Comparison of ENCODE assay signal across 19 cellular contexts in the genomic region with DNA sequence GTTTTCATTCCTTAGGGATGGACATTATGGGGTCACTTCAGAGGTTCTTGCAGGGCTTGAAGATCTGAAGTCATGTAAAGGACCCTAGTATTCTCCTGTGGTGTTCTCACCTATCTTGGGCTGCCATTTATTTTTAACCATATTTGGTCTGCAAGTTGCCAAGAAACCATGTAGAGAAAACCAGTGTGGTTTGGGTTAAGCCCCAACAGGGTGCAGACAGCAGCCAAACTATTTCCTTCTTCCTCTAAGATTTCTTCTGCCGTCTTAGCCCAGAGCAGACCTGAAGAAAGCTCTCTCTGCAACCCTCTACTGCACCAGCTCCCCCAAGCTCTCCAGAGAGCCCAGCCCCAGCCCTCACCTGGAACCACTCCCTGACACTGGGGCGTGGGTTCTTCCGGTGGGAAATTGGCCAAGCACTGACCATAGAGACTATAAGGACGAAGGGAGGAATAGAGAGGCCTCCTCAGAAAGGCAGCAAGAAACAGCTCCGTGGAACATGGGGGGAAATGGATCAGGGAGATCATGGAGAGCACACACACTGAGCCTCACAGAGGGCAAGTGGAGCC.
DNase-seq lines count a peak whose midpoint lies in the region; ATAC-seq, FAIRE-seq and TF ChIP-seq lines count a peak whose summit lies in the region.
"Had no signal": no experiment of that assay in that cellular context is flagged by ENCODE, and none has a peak within 500 bp of the region (broad histone marks: within the 10 kb centered on the region; RNA-seq: fewer than 3 reads in every experiment).

No MANE protein-coding gene starts in this region.

- TF ChIP-seq CTCF in activated CD8-positive, alpha-beta T cell treated with anti-CD3 and anti-CD28 coated beads for 36 hours (IDR thresholded peaks at IDR 0.05), result no peak
- TF ChIP-seq CTCF in coronary artery (IDR thresholded peaks at IDR 0.05), result no peak

- POLR2A ChIA-PET in activated CD8-positive, alpha-beta T cell treated with anti-CD3 and anti-CD28 coated beads for 36 hours (lab: Charles Lee), result interaction anchor here (0.7 to 2.7 kb wide), 4 partner anchors 10 to 167 kb away, joined by 3 to 9 read pairs (median 4); no protein-coding TSS in a partner anchor

- peak overlapping the region; percentile 16 for H3K4me3 Mint-ChIP-seq in activated CD8-positive, alpha-beta memory T cell treated with anti-CD3 and anti-CD28 coated beads, Interleukin-2, amount 10 ng/mL, durations not matched to agents 7 days and 5 days
- no peak overlapping the region for H3K4me3 Mint-ChIP-seq in activated CD8-positive, alpha-beta T cell treated with anti-CD3 and anti-CD28 coated beads for 36 hours
- H3K4me3 Mint-ChIP-seq: WTC11 had no signal

- intact Hi-C loops in activated CD8-positive, alpha-beta T cell treated with anti-CD3 and anti-CD28 coated beads for 36 hours (cut with micrococcal nuclease), result loop anchor here (5.0 kb wide), 1 partner anchor 63 kb away; no protein-coding TSS in a partner anchor
- intact Hi-C loops in head of caudate nucleus (cut with DNase I), result no loop called here

- H3K27me3 Mint-ChIP-seq in activated CD8-positive, alpha-beta memory T cell treated with anti-CD3 and anti-CD28 coated beads, Interleukin-2, amount 10 ng/mL, durations not matched to agents 7 days and 5 days, result peaks cover 29% of the 10 kb centered on the region
- no peaks in the 10 kb centered on the region for H3K27me3 Mint-ChIP-seq in activated CD8-positive, alpha-beta T cell treated with anti-CD3 and anti-CD28 coated beads for 36 hours

- peaks cover 72% of the 10 kb centered on the region for H3K4me1 Mint-ChIP-seq in activated CD8-positive, alpha-beta memory T cell treated with anti-CD3 and anti-CD28 coated beads, Interleukin-2, amount 10 ng/mL, durations not matched to agents 7 days and 5 days
- H3K4me1 Mint-ChIP-seq in activated CD8-positive, alpha-beta T cell treated with anti-CD3 and anti-CD28 coated beads for 36 hours (ENCODE audit: low read depth), result peaks cover 74% of the 10 kb centered on the region

- CTCF ChIA-PET in activated CD8-positive, alpha-beta memory T cell treated with anti-CD3 and anti-CD28 coated beads, Interleukin-2, amount 10 ng/mL, durations not matched to agents 7 days and 5 days (lab: Charles Lee), result interaction anchor here (0.7 to 8.9 kb wide), 9 partner anchors 20 to 248 kb away, joined by 3 to 114 read pairs (median 7); a partner anchor contains a TSS
- CTCF ChIA-PET in activated CD8-positive, alpha-beta T cell treated with anti-CD3 and anti-CD28 coated beads for 36 hours (lab: Charles Lee), result interaction anchor here (0.8 to 4.4 kb wide), 3 partner anchors 58 to 247 kb away, joined by 3 to 23 read pairs (median 11); no protein-coding TSS in a partner anchor

- no peaks in the 10 kb centered on the region for H3K27me3 ChIP-seq in small intestine (ENCODE audit: control insufficient read depth in 2 of 2, insufficient read depth in 2 of 2, low read length in 2 of 2)
- H3K27me3 ChIP-seq: ascending aorta, upper lobe of left lung had no signal

- H3K27ac ChIP-seq in small intestine (ENCODE audit: low read depth in 1 of 2, low read length in 1 of 2) (no peak overlapping the region), coronary artery (no peak overlapping the region)
- H3K27ac ChIP-seq: ascending aorta, gastrocnemius medialis, upper lobe of left lung had no signal

- 56 to 76% (median 70%) methylated on average over 5 of the region's 5 CpGs for WGBS in small intestine, 3 donors

- peaks cover 18% of the 10 kb centered on the region for H3K36me3 Mint-ChIP-seq in activated CD8-positive, alpha-beta memory T cell treated with anti-CD3 and anti-CD28 coated beads, Interleukin-2, amount 10 ng/mL, durations not matched to agents 7 days and 5 days
- H3K36me3 Mint-ChIP-seq in activated CD8-positive, alpha-beta T cell treated with anti-CD3 and anti-CD28 coated beads for 36 hours (ENCODE audit: low read depth), result peaks cover 13% of the 10 kb centered on the region
- H3K36me3 Mint-ChIP-seq: WTC11 had no signal

- H3K27ac Mint-ChIP-seq in activated CD8-positive, alpha-beta memory T cell treated with anti-CD3 and anti-CD28 coated beads, Interleukin-2, amount 10 ng/mL, durations not matched to agents 7 days and 5 days, result peak overlapping the region; percentile 85
- H3K27ac Mint-ChIP-seq in activated CD8-positive, alpha-beta T cell treated with anti-CD3 and anti-CD28 coated beads for 36 hours, result peak overlapping the region; percentile 73
- H3K27ac Mint-ChIP-seq: WTC11 had no signal

- no peaks in the 10 kb centered on the region for H3K9me3 ChIP-seq in small intestine (ENCODE audit: control insufficient read depth, low read depth)
- H3K9me3 ChIP-seq: ascending aorta, gastrocnemius medialis, upper lobe of left lung had no signal

- no peaks in the 10 kb centered on the region for H3K4me1 ChIP-seq in small intestine (ENCODE audit: control insufficient read depth in 2 of 2, insufficient read depth in 1 of 2, low read depth in 1 of 2, low read length in 1 of 2)
- H3K4me1 ChIP-seq: ascending aorta, gastrocnemius medialis had no signal

- H3K4me3 ChIP-seq in small intestine (ENCODE audit: low read depth in 1 of 2, low read length in 2 of 2), result no peak overlapping the region
- no peak overlapping the region for H3K4me3 ChIP-seq in coronary artery
- H3K4me3 ChIP-seq: ascending aorta, gastrocnemius medialis, skin epidermis, upper lobe of left lung had no signal

- FAIRE-seq in small intestine (lab: Jason Lieb, UNC), result no peak
- FAIRE-seq: colon had no signal

- ATAC-seq in activated CD8-positive, alpha-beta memory T cell treated with anti-CD3 and anti-CD28 coated beads, Interleukin-2, amount 10 ng/mL, durations not matched to agents 7 days and 5 days, result peak; percentile 48
- ATAC-seq in activated CD8-positive, alpha-beta T cell treated with anti-CD3 and anti-CD28 coated beads for 36 hours, result peak; percentile 8
- ATAC-seq in GM18519 (IDR thresholded peaks at IDR 0.05; ENCODE audit: low FRiP score, unreplicated experiment), result no peak
- ATAC-seq: gastrocnemius medialis, WTC11 had no signal

- DNase-seq in activated CD8-positive, alpha-beta memory T cell treated with anti-CD3 and anti-CD28 coated beads, Interleukin-2, amount 10 ng/mL, durations not matched to agents 7 days and 5 days, result peak; percentile 83
- DNase-seq in activated CD8-positive, alpha-beta memory T cell treated with anti-CD3 and anti-CD28 coated beads for 24 hours, result no peak
- DNase-seq in GM19240 (ENCODE audit: insufficient read length, low spot score) (peak; percentile 32), small intestine (peak; percentile 42), coronary artery (ENCODE audit: low spot score) (no peak), head of caudate nucleus (no peak)
- peak; percentile 42 for DNase-seq in activated CD8-positive, alpha-beta T cell treated with anti-CD3 and anti-CD28 coated beads for 36 hours
- DNase-seq: activated T-cell treated with anti-CD3 and anti-CD28 coated beads for 4 hours, gastrocnemius medialis, GF-D8, GOT3, NCI-H1930, NCI-H526, upper lobe of left lung had no signal

- no peaks in the 10 kb centered on the region for H3K9me3 Mint-ChIP-seq in activated CD8-positive, alpha-beta memory T cell treated with anti-CD3 and anti-CD28 coated beads, Interleukin-2, amount 10 ng/mL, durations not matched to agents 7 days and 5 days (ENCODE audit: low read depth)
- H3K9me3 Mint-ChIP-seq in activated CD8-positive, alpha-beta T cell treated with anti-CD3 and anti-CD28 coated beads for 36 hours, result peaks cover 25% of the 10 kb centered on the region

- no peaks in the 10 kb centered on the region for H3K36me3 ChIP-seq in small intestine (ENCODE audit: control insufficient read depth in 2 of 2, insufficient read depth in 2 of 2, low read length in 2 of 2)
- H3K36me3 ChIP-seq: ascending aorta, gastrocnemius medialis, upper lobe of left lung had no signal

Comparison
In these comparisons a context has a peak if more than half of its experiments do, and no peak if none do; other contexts are left out.
1. DNase-seq: peak in activated CD8-positive, alpha-beta memory T cell treated with anti-CD3 and anti-CD28 coated beads, Interleukin-2, amount 10 ng/mL, durations not matched to agents 7 days and 5 days (single experiment), GM19240 (single experiment), activated CD8-positive, alpha-beta T cell treated with anti-CD3 and anti-CD28 coated beads for 36 hours (single experiment) and small intestine (single experiment); none in activated CD8-positive, alpha-beta memory T cell treated with anti-CD3 and anti-CD28 coated beads for 24 hours (single experiment), coronary artery (single experiment) and head of caudate nucleus (0 of 42).